Comparison of ENCODE assay signal across 18 cellular contexts in the genomic region with DNA sequence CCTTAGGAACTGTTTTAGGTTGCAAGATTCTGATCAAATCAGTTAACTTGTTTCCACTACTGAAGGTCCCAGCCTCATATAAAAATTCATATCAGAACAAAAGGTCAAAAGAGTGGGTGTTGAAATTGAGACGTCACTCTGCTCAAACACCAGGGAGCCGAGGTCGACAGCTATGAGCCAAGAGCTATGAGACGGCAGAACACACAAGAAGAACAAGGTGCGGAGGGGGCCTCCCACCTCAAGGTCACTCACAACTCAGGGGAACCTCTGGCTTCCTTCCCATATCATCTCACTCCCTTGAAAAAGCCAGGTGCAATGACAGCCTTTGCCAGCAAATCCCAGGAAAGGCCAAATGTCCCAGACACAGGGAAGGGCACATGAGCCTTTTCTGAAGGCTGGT. TPM values are rescaled to one million over a fixed set of nuclear protein-coding genes. Genes with fewer than 3 reads are reported as not detected.
"Had no signal": no experiment of that assay in that cellular context is flagged by ENCODE, and none has a peak within 500 bp of the region (broad histone marks: within the 10 kb centered on the region; RNA-seq: fewer than 3 reads in every experiment).

No MANE protein-coding gene starts in this region.

- H3K9me3 ChIP-seq: heart left ventricle, spleen, thoracic aorta had no signal

- H3K4me3 ChIP-seq: heart left ventricle, spleen, thoracic aorta had no signal

- H3K27me3 ChIP-seq: heart left ventricle, spleen had no signal

- H3K27ac ChIP-seq: spleen, thoracic aorta had no signal

- ATAC-seq: activated CD8-positive, alpha-beta T cell treated with anti-CD3 and anti-CD28 coated beads, Interleukin-2, amount 10 ng/mL, durations not matched to agents 7 days and 5 days; activated T-cell treated with anti-CD3 and anti-CD28 coated beads, Interleukin-2, amount 50 U/mL, for 72 hours; effector memory CD8-positive, alpha-beta T cell; naive thymus-derived CD8-positive, alpha-beta T cell; stimulated activated naive CD8-positive, alpha-beta T cell treated with anti-CD3 and anti-CD28 coated beads, Interleukin-15, amount 100 ng/mL, for 72 hours had no signal

- DNase-seq: activated B cell treated with CpG ODN at 0.5 μM for 24 hours; activated CD4-positive, alpha-beta T cell treated with anti-CD3 and anti-CD28 coated beads, Interleukin-2, amount 10 ng/mL, durations not matched to agents 24 days and 14 days; activated CD8-positive, alpha-beta memory T cell treated with anti-CD3 and anti-CD28 coated beads, Interleukin-2, amount 50 U/mL, for 4 hours; activated CD8-positive, alpha-beta T cell treated with anti-CD3 and anti-CD28 coated beads, Interleukin-2, amount 10 ng/mL, durations not matched to agents 7 days and 5 days; activated gamma-delta T cell; activated T-cell treated with anti-CD3 and anti-CD28 coated beads, Interleukin-2, amount 50 U/mL, for 72 hours; amygdala; effector memory CD8-positive, alpha-beta T cell; naive thymus-derived CD8-positive, alpha-beta T cell; retina; spleen; stimulated activated naive CD8-positive, alpha-beta T cell treated with anti-CD3 and anti-CD28 coated beads, Interleukin-15, amount 100 ng/mL, for 72 hours had no signal

- H3K4me1 ChIP-seq: spleen had no signal

- FAIRE-seq: frontal cortex, TTC549 had no signal

RNA-seq across cellular contexts. Expression of gene SEC16B, which starts 0.7 kb away (rescaled TPM):
- total RNA-seq: activated B cell treated with CpG ODN at 0.5 μM for 24 hours; activated CD4-positive, alpha-beta T cell treated with anti-CD3 and anti-CD28 coated beads, Interleukin-2, amount 10 ng/mL, durations not matched to agents 24 days and 14 days; activated CD8-positive, alpha-beta T cell treated with anti-CD3 and anti-CD28 coated beads, Interleukin-2, amount 10 ng/mL, durations not matched to agents 7 days and 5 days; activated T-cell treated with anti-CD3 and anti-CD28 coated beads, Interleukin-2, amount 50 U/mL, for 72 hours; frontal cortex; mononuclear cell; naive thymus-derived CD8-positive, alpha-beta T cell; T-helper 2 cell treated with Interferon-gamma antibody and Interleukin-4, amounts not matched to agents 100 ng/mL and 5 ng/mL, for 36 hours had no signal
- polyA plus RNA-seq: naive thymus-derived CD8-positive, alpha-beta T cell had no signal
